14 cellular contexts compared by ENCODE assay signal in the genomic region with DNA sequence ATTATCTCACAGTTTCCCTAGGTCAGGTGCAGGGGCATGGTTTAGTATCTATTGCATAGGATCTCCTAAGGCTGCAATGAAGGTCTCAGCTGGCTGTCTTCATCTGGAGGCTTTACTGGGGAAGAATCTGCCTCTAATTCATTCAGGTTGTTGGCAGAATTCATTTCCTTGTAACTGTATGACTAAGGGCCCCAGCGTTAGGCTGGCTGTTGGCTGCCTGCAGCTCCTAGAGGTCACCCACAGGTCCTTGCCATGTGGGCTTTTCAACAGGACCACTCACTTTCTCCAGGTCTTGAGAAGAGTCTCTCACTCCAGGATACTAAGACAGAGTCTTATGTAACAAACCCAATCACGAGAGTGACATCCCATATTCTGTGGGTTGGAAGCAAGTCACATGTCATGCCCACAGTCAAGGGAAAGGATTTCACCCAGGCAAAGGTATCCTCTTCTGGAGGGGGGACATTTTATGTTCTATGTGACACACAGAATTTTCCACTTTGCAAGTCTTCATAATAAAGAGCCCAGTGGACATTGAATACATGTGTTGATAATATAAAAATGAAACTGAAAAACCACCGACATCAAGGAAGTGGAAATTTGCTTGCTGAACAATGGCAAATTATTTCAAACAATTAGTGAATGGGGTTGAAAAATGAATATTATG. TPM values are rescaled to one million over a fixed set of nuclear protein-coding genes. Genes with fewer than 3 reads are reported as not detected.
DNase-seq lines count a peak whose midpoint lies in the region; ATAC-seq lines count a peak whose summit lies in the region.
"Had no signal": no experiment of that assay in that cellular context is flagged by ENCODE, and none has a peak within 500 bp of the region (broad histone marks: within the 10 kb centered on the region; RNA-seq: fewer than 3 reads in every experiment).

No MANE protein-coding gene starts in this region.

- no peaks in the 10 kb centered on the region for H3K79me1 ChIP-seq in mesenchymal stem cell (replicated peaks; ENCODE audit: low read length, poor library complexity, severe bottlenecking)

- H3K27ac ChIP-seq in mesenchymal stem cell (ENCODE audit: low read length, poor library complexity, severe bottlenecking) = no peak overlapping the region
- H3K27ac ChIP-seq: esophagus squamous epithelium had no signal

- H2AFZ ChIP-seq in mesenchymal stem cell (ENCODE audit: low read depth, low read length) = no peak overlapping the region

- no peaks in the 10 kb centered on the region for H3K36me3 ChIP-seq in mesenchymal stem cell (ENCODE audit: control insufficient read depth in 1 of 2, insufficient read depth in 2 of 2, low read depth in 1 of 2, low read length in 2 of 2)
- H3K36me3 ChIP-seq: esophagus squamous epithelium had no signal

- H4K8ac ChIP-seq in mesenchymal stem cell (ENCODE audit: low read length) = no peak overlapping the region

- H3K23ac ChIP-seq in mesenchymal stem cell (ENCODE audit: low read length in 2 of 2) = no peak overlapping the region

- H2BK12ac ChIP-seq in mesenchymal stem cell (ENCODE audit: low read length in 2 of 2) = no peak overlapping the region

- H2BK15ac ChIP-seq in mesenchymal stem cell (ENCODE audit: low read depth, poor library complexity, severe bottlenecking) = no peak overlapping the region

- no peak overlapping the region for H4K91ac ChIP-seq in mesenchymal stem cell (ENCODE audit: low read length)

- no peaks in the 10 kb centered on the region for H3K27me3 ChIP-seq in mesenchymal stem cell (ENCODE audit: control insufficient read depth in 1 of 2, insufficient read depth in 1 of 2, low read length in 2 of 2)
- H3K27me3 ChIP-seq: esophagus squamous epithelium had no signal

- H3K18ac ChIP-seq in mesenchymal stem cell (ENCODE audit: low read depth in 1 of 2, low read length in 2 of 2) = no peak overlapping the region

- H3K9ac ChIP-seq in mesenchymal stem cell (ENCODE audit: low read length) = peak overlapping the region; percentile 27

- H3K14ac ChIP-seq in mesenchymal stem cell (ENCODE audit: low read length in 2 of 2) = no peak overlapping the region

- H3K9me3 ChIP-seq in mesenchymal stem cell (ENCODE audit: control insufficient read depth, low read length) = no peaks in the 10 kb centered on the region
- H3K9me3 ChIP-seq: esophagus squamous epithelium had no signal

- H3K4ac ChIP-seq in mesenchymal stem cell (ENCODE audit: low read depth in 1 of 2, low read length in 2 of 2) = no peak overlapping the region

- peak; percentile 63 for ATAC-seq in GM18508 (IDR thresholded peaks at IDR 0.05; ENCODE audit: insufficient read depth, unreplicated experiment)
- ATAC-seq in GM21529 (IDR thresholded peaks at IDR 0.05; ENCODE audit: unreplicated experiment) = peak; percentile 81
- ATAC-seq in HG03565 (IDR thresholded peaks at IDR 0.05; ENCODE audit: unreplicated experiment) = peak; percentile 72
- ATAC-seq in GM19467 (IDR thresholded peaks at IDR 0.05; ENCODE audit: unreplicated experiment) = no peak
- ATAC-seq: activated T-cell treated with anti-CD3 and anti-CD28 coated beads, Interleukin-2, amount 50 U/mL, for 4 hours had no signal

- DNase-seq in mesenchymal stem cell (no peak), NCI-H2171 treated with DMSO at 0.1 percent for 48 hours (lab: John Stamatoyannopoulos, UW) (no peak), NCI-H1436 (lab: John Stamatoyannopoulos, UW) (no peak), hippocampal formation (lab: John Stamatoyannopoulos, UW) (no peak)
- DNase-seq: activated T-cell treated with anti-CD3 and anti-CD28 coated beads, Interleukin-2, amount 50 U/mL, for 4 hours; esophagus squamous epithelium; kidney glomerular epithelial cell; NK-92 treated with Interleukin-12 subunit alpha and Interleukin-12 subunit beta, amount 100 ng/mL, for 24 hours; T1000 had no signal

- H3K4me1 ChIP-seq in mesenchymal stem cell (ENCODE audit: control insufficient read depth, insufficient read depth, low read depth, low read length) = no peaks in the 10 kb centered on the region
- H3K4me1 ChIP-seq: esophagus squamous epithelium had no signal

- H2BK5ac ChIP-seq in mesenchymal stem cell (ENCODE audit: low read depth, low read length, poor library complexity, severe bottlenecking) = no peak overlapping the region

- 94% methylated on average over 2 of the region's 3 CpGs for WGBS in mesenchymal stem cell

- H2BK120ac ChIP-seq in mesenchymal stem cell (ENCODE audit: low read depth, low read length) = no peak overlapping the region

- H2AK5ac ChIP-seq in mesenchymal stem cell (ENCODE audit: low read length, severe bottlenecking) = no peak overlapping the region

- H3K4me2 ChIP-seq in mesenchymal stem cell (ENCODE audit: low read length, poor library complexity, severe bottlenecking) = no peak overlapping the region

- peak overlapping the region in 1 of 2 experiments; percentile 34 for H3K4me3 ChIP-seq in mesenchymal stem cell (ENCODE audit: insufficient read depth in 1 of 2, low read depth in 1 of 2, low read length in 2 of 2)
- H3K4me3 ChIP-seq: esophagus squamous epithelium had no signal

RNA-seq across cellular contexts. Expression of a gene that starts 38.2 kb away (rescaled TPM):
- polyA plus RNA-seq in mesenchymal stem cell (2013, experiment 1 of 2) = not detected
- polyA plus RNA-seq in mesenchymal stem cell (2013, experiment 2 of 2) = not detected
- polyA plus RNA-seq: neural cell had no signal
